9 cellular contexts compared by ENCODE assay signal in genomic region chr17:77734371-77735050, GRCh38.
A peak's percentile ranks its signal among the peaks of the same experiment; 100 is the strongest.
DNase-seq lines count a peak whose midpoint lies in the region; ATAC-seq and TF ChIP-seq lines count a peak whose summit lies in the region.
"Had no signal": no experiment of that assay in that cellular context is flagged by ENCODE, and none has a peak within 500 bp of the region (broad histone marks: within the 10 kb centered on the region; RNA-seq: fewer than 3 reads in every experiment).

No MANE protein-coding gene starts in this region.

- H3K27ac Mint-ChIP-seq in activated naive CD8-positive, alpha-beta T cell treated with anti-CD3 and anti-CD28 coated beads, Interleukin-2, amount 50 U/mL, for 24 hours, result no peak overlapping the region
- H3K27ac Mint-ChIP-seq: IgD-negative memory B cell had no signal

- TF ChIP-seq CTCF in HEK293 (tag by site-specific recombination; IDR thresholded peaks at IDR 0.05) (no peak; the same call in 1 of the 2 replicates), colonic mucosa (IDR thresholded peaks at IDR 0.05) (no peak), lower leg skin (IDR thresholded peaks at IDR 0.05) (no peak)

- ATAC-seq in activated naive CD8-positive, alpha-beta T cell treated with anti-CD3 and anti-CD28 coated beads, Interleukin-2, amount 50 U/mL, for 24 hours, result no peak
- ATAC-seq in HG03442 (IDR thresholded peaks at IDR 0.05; ENCODE audit: unreplicated experiment), result no peak

- intact Hi-C loops in colonic mucosa (cut with DNase I), result no loop called here
- intact Hi-C loops in lower leg skin (cut with DNase I; ENCODE audit: low total_unique reads), result no loop called here

- H3K9me3 Mint-ChIP-seq in activated naive CD8-positive, alpha-beta T cell treated with anti-CD3 and anti-CD28 coated beads, Interleukin-2, amount 50 U/mL, for 24 hours, result peaks cover 24% of the 10 kb centered on the region

- peak; percentile 95 for DNase-seq in NCI-H510A treated with DMSO at 0.1 percent for 48 hours (lab: John Stamatoyannopoulos, UW)
- DNase-seq in colonic mucosa, result peak; percentile 82
- peak; percentile 69 to 97 for DNase-seq in lower leg skin (ENCODE audit: low spot score in 2 of 2)
- peak; percentile 93 for DNase-seq in ureter (ENCODE audit: low spot score)
- DNase-seq in activated naive CD8-positive, alpha-beta T cell treated with anti-CD3 and anti-CD28 coated beads, Interleukin-2, amount 50 U/mL, for 24 hours, result no peak
- DNase-seq in AML-193 (lab: John Stamatoyannopoulos, UW), result no peak

- H3K36me3 Mint-ChIP-seq in activated naive CD8-positive, alpha-beta T cell treated with anti-CD3 and anti-CD28 coated beads, Interleukin-2, amount 50 U/mL, for 24 hours (ENCODE audit: low read depth), result peaks cover 5% of the 10 kb centered on the region

- H3K4me1 Mint-ChIP-seq in activated naive CD8-positive, alpha-beta T cell treated with anti-CD3 and anti-CD28 coated beads, Interleukin-2, amount 50 U/mL, for 24 hours, result no peaks in the 10 kb centered on the region
- H3K4me1 Mint-ChIP-seq: IgD-negative memory B cell had no signal

- H3K27me3 ChIP-seq in colonic mucosa, result peaks cover 11% of the 10 kb centered on the region

- H3K9me3 ChIP-seq in HEK293 (ENCODE audit: control insufficient read depth, insufficient read depth, low read depth, low read length) (no peaks in the 10 kb centered on the region; the same call in none of the 2 replicates), colonic mucosa (no peaks in the 10 kb centered on the region)

- TF ChIP-seq POLR2A in lower leg skin (IDR thresholded peaks at IDR 0.05), result no peak

- POLR2A ChIA-PET in HEK293 (lab: Yijun Ruan, JAX), result interaction anchor here (0.8 to 4.3 kb wide), 3 partner anchors 8 to 224 kb away, joined by 3 to 26 read pairs (median 3); partner anchors contain the start of gene TNRC6C

- no peak overlapping the region for H3K4me3 Mint-ChIP-seq in activated naive CD8-positive, alpha-beta T cell treated with anti-CD3 and anti-CD28 coated beads, Interleukin-2, amount 50 U/mL, for 24 hours

- H3K36me3 ChIP-seq in HEK293 (ENCODE audit: control insufficient read depth in 2 of 2, insufficient read depth in 1 of 2, low read length in 2 of 2) (no peaks in the 10 kb centered on the region), colonic mucosa (no peaks in the 10 kb centered on the region)

- CTCF ChIA-PET in HEK293 (lab: Yijun Ruan, JAX), result interaction anchor here (0.6 to 2.1 kb wide), 2 partner anchors 53 to 191 kb away, joined by 3 to 6 read pairs; no protein-coding TSS in a partner anchor

- peak overlapping the region; percentile 89 for H3K27ac ChIP-seq in HEK293 (ENCODE audit: extremely low read depth, low read depth, low read length)
- H3K27ac ChIP-seq in colonic mucosa, result peak overlapping the region; percentile 27

- H3K27me3 Mint-ChIP-seq in activated naive CD8-positive, alpha-beta T cell treated with anti-CD3 and anti-CD28 coated beads, Interleukin-2, amount 50 U/mL, for 24 hours, result peaks cover 11% of the 10 kb centered on the region

- 7 to 15% methylated on average over 7 to 18 of the region's 18 CpGs for WGBS in lower leg skin, 2 donors

- H3K9ac ChIP-seq in colonic mucosa (ENCODE audit: low read depth in 2 of 2, low read length in 2 of 2), result no peak overlapping the region

- H3K4me1 ChIP-seq in HEK293 (ENCODE audit: control insufficient read depth, insufficient read depth, low read length), result peaks cover 18% of the 10 kb centered on the region
- H3K4me1 ChIP-seq in colonic mucosa, result no peaks in the 10 kb centered on the region

- H3K4me3 ChIP-seq in HEK293 (ENCODE audit: low read depth, low read length) (no peak overlapping the region; the same call in 1 of the 2 replicates), colonic mucosa (no peak overlapping the region), lower leg skin (ENCODE audit: low read depth, poor library complexity, severe bottlenecking) (no peak overlapping the region)

TF ChIP-seq in HEK293, 187 proteins besides CTCF, POLR2A, EP300 and RAD21 (continues in another document):
- TF ChIP-seq ZBTB8A (tag by site-specific recombination; IDR thresholded peaks at IDR 0.05), result peak; percentile 73
- no peak for TF ChIP-seq MZF1 (tag by site-specific recombination; IDR thresholded peaks at IDR 0.05; ENCODE audit: borderline replicate concordance)
- peak; percentile 85 for TF ChIP-seq ZNF335 (tag by site-specific recombination; conservative IDR thresholded peaks at IDR 0.05)
- no peak for TF ChIP-seq ZBTB26 (tag by site-specific recombination; optimal IDR thresholded peaks at IDR 0.05)
- TF ChIP-seq KLF10 (tag by site-specific recombination; IDR thresholded peaks at IDR 0.05), result no peak
- peak; percentile 56; the same call in 1 of the 2 replicates for TF ChIP-seq SP7 (tag by site-specific recombination; IDR thresholded peaks at IDR 0.05)
- peak; percentile 65 for TF ChIP-seq HIC1 (tag by site-specific recombination; IDR thresholded peaks at IDR 0.05)
- peak; percentile 52 for TF ChIP-seq SP3 (tag by site-specific recombination; IDR thresholded peaks at IDR 0.05)
- TF ChIP-seq ZNF660 (tag by site-specific recombination; IDR thresholded peaks at IDR 0.05), result peak; percentile 31; the same call in 1 of the 2 replicates
- no peak for TF ChIP-seq INSM2 (tag by site-specific recombination; IDR thresholded peaks at IDR 0.05)
- TF ChIP-seq IKZF3 (tag by site-specific recombination; IDR thresholded peaks at IDR 0.05), result peak; percentile 77
- peak; percentile 72; the same call in 1 of the 2 replicates for TF ChIP-seq ZNF76 (tag by site-specific recombination; IDR thresholded peaks at IDR 0.05; ENCODE audit: borderline replicate concordance, low read depth)
- peak; percentile 56; the same call in 1 of the 2 replicates for TF ChIP-seq ZNF366 (tag by site-specific recombination; conservative IDR thresholded peaks at IDR 0.05)
- peak; percentile 96 for TF ChIP-seq ZNF398 (tag by site-specific recombination; IDR thresholded peaks at IDR 0.05)
- peak; percentile 79; the same call in 1 of the 2 replicates for TF ChIP-seq ZNF423 (tag by site-specific recombination; IDR thresholded peaks at IDR 0.05)
- TF ChIP-seq ZNF777 (tag by site-specific recombination; IDR thresholded peaks at IDR 0.05; ENCODE audit: borderline replicate concordance), result no peak
- peak; percentile 58; the same call in 1 of the 2 replicates for TF ChIP-seq ZSCAN30 (tag by site-specific recombination; IDR thresholded peaks at IDR 0.05)
- no peak for TF ChIP-seq YY1 (tag by site-specific recombination; IDR thresholded peaks at IDR 0.05)

Comparison
In these comparisons a context has a peak if more than half of its experiments do, and no peak if none do; other contexts are left out.
1. DNase-seq: peak in NCI-H510A treated with DMSO at 0.1 percent for 48 hours (single experiment), colonic mucosa (single experiment), lower leg skin (2 of 2) and ureter (single experiment); none in activated naive CD8-positive, alpha-beta T cell treated with anti-CD3 and anti-CD28 coated beads, Interleukin-2, amount 50 U/mL, for 24 hours (single experiment) and AML-193 (0 of 2).